12 cellular contexts compared by ENCODE assay signal in genomic region chr1:184685116-184685515, GRCh38.
DNase-seq lines count a peak whose midpoint lies in the region; ATAC-seq and TF ChIP-seq lines count a peak whose summit lies in the region.
"Had no signal": no experiment of that assay in that cellular context is flagged by ENCODE, and none has a peak within 500 bp of the region (broad histone marks: within the 10 kb centered on the region; RNA-seq: fewer than 3 reads in every experiment).

No MANE protein-coding gene starts in this region.

- no TSS peak for BruUV-seq in Calu3 (replicated peaks; lab: Mats Ljungman, UMichigan)

- no peak for TF ChIP-seq POLR2A in suprapubic skin (IDR thresholded peaks at IDR 0.05)

- ATAC-seq in GM19455 (IDR thresholded peaks at IDR 0.05; ENCODE audit: unreplicated experiment) (peak; percentile 82), HG03354 (IDR thresholded peaks at IDR 0.05; ENCODE audit: poor library complexity, severe bottlenecking, unreplicated experiment) (peak; percentile 54)
- ATAC-seq: activated CD4-positive, alpha-beta T cell treated with anti-CD3 and anti-CD28 coated beads for 36 hours had no signal

- no peak for TF ChIP-seq EP300 in suprapubic skin (IDR thresholded peaks at IDR 0.05)

- DNase-seq in mucosa of gallbladder (ENCODE audit: low spot score) (no peak), GF-D8 (lab: John Stamatoyannopoulos, UW) (no peak), Calu3 (no peak), suprapubic skin (ENCODE audit: low spot score in 2 of 2) (no peak)
- DNase-seq: activated CD4-positive, alpha-beta T cell treated with anti-CD3 and anti-CD28 coated beads for 36 hours; KG1 had no signal

- TF ChIP-seq CTCF in DOHH2 (IDR thresholded peaks at IDR 0.05; ENCODE audit: low read depth, low read length, poor library complexity, severe bottlenecking) (no peak), OCI-LY1 (IDR thresholded peaks at IDR 0.05; ENCODE audit: low read length) (no peak), Calu3 (IDR thresholded peaks at IDR 0.05; ENCODE audit: unreplicated experiment) (no peak), suprapubic skin (IDR thresholded peaks at IDR 0.05) (no peak)

- H3K9ac ChIP-seq in OCI-LY1 (ENCODE audit: low read length) = no peak overlapping the region

- H3K27me3 ChIP-seq in DOHH2 (ENCODE audit: control insufficient read depth, low read length) = no peaks in the 10 kb centered on the region
- H3K27me3 ChIP-seq in OCI-LY1 (ENCODE audit: insufficient read depth, low read length) = no peaks in the 10 kb centered on the region
- no peaks in the 10 kb centered on the region for H3K27me3 ChIP-seq in suprapubic skin
- H3K27me3 ChIP-seq: vagina had no signal

- H3K36me3 ChIP-seq in DOHH2 (ENCODE audit: control insufficient read depth, low read length) = no peaks in the 10 kb centered on the region
- no peaks in the 10 kb centered on the region for H3K36me3 ChIP-seq in OCI-LY1 (ENCODE audit: insufficient read depth, low read length)
- no peaks in the 10 kb centered on the region for H3K36me3 ChIP-seq in suprapubic skin
- H3K36me3 ChIP-seq: vagina had no signal

- peak overlapping the region; percentile 97 for H3K4me2 ChIP-seq in DOHH2 (ENCODE audit: low read length)
- H3K4me2 ChIP-seq in OCI-LY1 (ENCODE audit: low read length) = peak overlapping the region; percentile 24

- no peaks in the 10 kb centered on the region for H3K9me3 Mint-ChIP-seq in Calu3 (ENCODE audit: low read depth, unreplicated experiment)

- H3K4me1 Mint-ChIP-seq in Calu3 (ENCODE audit: low read depth, unreplicated experiment) = no peaks in the 10 kb centered on the region
- H3K4me1 Mint-ChIP-seq: activated CD4-positive, alpha-beta T cell treated with anti-CD3 and anti-CD28 coated beads for 36 hours had no signal

- peaks cover 5% of the 10 kb centered on the region for H3K36me3 Mint-ChIP-seq in Calu3 (ENCODE audit: insufficient read depth, unreplicated experiment)

- H3K9me3 ChIP-seq in DOHH2 (ENCODE audit: control insufficient read depth, insufficient read depth, low read length) = peaks cover 15% of the 10 kb centered on the region; the same call in 1 of the 2 replicates
- 0 out of 2 replicates have a peak, but pooled peaks cover 3% of the 10 kb centered on the region for H3K9me3 ChIP-seq in OCI-LY1 (ENCODE audit: low read length)
- H3K9me3 ChIP-seq in suprapubic skin = no peaks in the 10 kb centered on the region
- H3K9me3 ChIP-seq: vagina had no signal

- H3K4me3 Mint-ChIP-seq in Calu3 (ENCODE audit: low read depth, unreplicated experiment) = no peak overlapping the region
- H3K4me3 Mint-ChIP-seq: activated CD4-positive, alpha-beta T cell treated with anti-CD3 and anti-CD28 coated beads for 36 hours had no signal

- H3K9me2 ChIP-seq in DOHH2 (replicated peaks; ENCODE audit: control insufficient read depth, low read length) (no peaks in the 10 kb centered on the region), OCI-LY1 (ENCODE audit: low read depth, low read length) (no peaks in the 10 kb centered on the region)

- H4K20me1 ChIP-seq in DOHH2 (ENCODE audit: control insufficient read depth, insufficient read depth, low read depth, low read length) (no peaks in the 10 kb centered on the region), OCI-LY1 (ENCODE audit: insufficient read depth, low read length) (no peaks in the 10 kb centered on the region)

- CTCF ChIA-PET in Calu3 (lab: Charles Lee) = no interaction called here

- no peaks in the 10 kb centered on the region for H3F3A ChIP-seq in DOHH2 (ENCODE audit: control insufficient read depth, insufficient read depth)
- no peaks in the 10 kb centered on the region for H3F3A ChIP-seq in OCI-LY1 (ENCODE audit: insufficient read depth, low read length)

- 87% methylated on average over 7 of the region's 7 CpGs for WGBS in suprapubic skin

- no peak overlapping the region for H3K27ac Mint-ChIP-seq in Calu3 (ENCODE audit: unreplicated experiment)
- H3K27ac Mint-ChIP-seq: activated CD4-positive, alpha-beta T cell treated with anti-CD3 and anti-CD28 coated beads for 36 hours had no signal

- H3K27ac ChIP-seq in DOHH2 (ENCODE audit: low read depth, low read length) (peak overlapping the region; percentile 50), OCI-LY1 (ENCODE audit: low read depth, low read length, poor library complexity, severe bottlenecking) (peak overlapping the region; percentile 10), suprapubic skin (no peak overlapping the region)
- H3K27ac ChIP-seq: vagina had no signal

- H3K4me1 ChIP-seq in DOHH2 (ENCODE audit: control insufficient read depth, low read length) = peaks cover 43% of the 10 kb centered on the region
- H3K4me1 ChIP-seq in OCI-LY1 (ENCODE audit: insufficient read depth, low read length, severe bottlenecking) = peaks cover 16% of the 10 kb centered on the region
- peaks cover 6% of the 10 kb centered on the region for H3K4me1 ChIP-seq in suprapubic skin

- intact Hi-C loops in Calu3 (cut with micrococcal nuclease; ENCODE audit: unreplicated experiment) = no loop called here

- no peak overlapping the region for H2AFZ ChIP-seq in OCI-LY1 (ENCODE audit: low read length)

- peak overlapping the region; percentile 68 for H3K4me3 ChIP-seq in DOHH2 (ENCODE audit: low read length)
- no peak overlapping the region for H3K4me3 ChIP-seq in OCI-LY1 (ENCODE audit: low read depth, low read length, poor library complexity, severe bottlenecking)
- no peak overlapping the region for H3K4me3 ChIP-seq in suprapubic skin
- H3K4me3 ChIP-seq: mucosa of descending colon, vagina had no signal

- no peaks in the 10 kb centered on the region for H3K27me3 Mint-ChIP-seq in Calu3 (ENCODE audit: unreplicated experiment)
- H3K27me3 Mint-ChIP-seq: activated CD4-positive, alpha-beta T cell treated with anti-CD3 and anti-CD28 coated beads for 36 hours had no signal

- H3K79me2 ChIP-seq in DOHH2 (ENCODE audit: control insufficient read depth, low read length) (no peaks in the 10 kb centered on the region), OCI-LY1 (ENCODE audit: insufficient read depth, low read length) (no peaks in the 10 kb centered on the region)
